Comparison of ENCODE assay signal across 8 cellular contexts in the genomic region with DNA sequence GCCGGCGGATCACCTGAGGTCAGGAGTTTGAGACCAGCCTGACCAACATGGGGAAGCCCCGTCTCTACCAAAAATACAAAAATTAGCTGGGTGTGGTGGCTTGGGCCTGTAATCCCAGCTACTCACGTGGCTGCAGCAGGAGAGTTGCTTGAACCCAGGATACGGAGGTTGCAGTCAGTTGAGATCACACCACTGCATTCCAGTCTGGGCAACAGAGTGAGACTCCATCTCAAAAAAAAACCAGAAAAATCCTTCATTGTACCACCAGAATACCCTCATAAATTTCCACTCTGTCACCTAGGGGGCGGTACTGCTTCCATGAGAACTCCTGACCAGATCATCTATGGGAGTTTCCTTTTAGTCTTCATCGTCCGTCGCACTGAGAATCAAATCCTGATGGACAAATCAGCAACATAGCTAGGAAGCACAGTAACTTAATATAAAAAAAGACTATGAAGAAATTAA.
A peak's percentile ranks its signal among the peaks of the same experiment; 100 is the strongest.
DNase-seq lines count a peak whose midpoint lies in the region; ATAC-seq, FAIRE-seq and TF ChIP-seq lines count a peak whose summit lies in the region.

No MANE protein-coding gene starts in this region.

- peak; percentile 5 for ATAC-seq in activated CD8-positive, alpha-beta T cell treated with anti-CD3 and anti-CD28 coated beads for 36 hours
- no peak; the same call in 2 of the 3 replicates for ATAC-seq in HepG2

- TF ChIP-seq POLR2A in HepG2 (IDR thresholded peaks at IDR 0.05; ENCODE audit: insufficient read depth in 1 of 2, low read depth in 2 of 2, low read length in 2 of 2) (no peak), sigmoid colon (IDR thresholded peaks at IDR 0.05) (no peak), lower leg skin (IDR thresholded peaks at IDR 0.05) (no peak)

- TF ChIP-seq CTCF in activated CD8-positive, alpha-beta T cell treated with anti-CD3 and anti-CD28 coated beads for 36 hours (IDR thresholded peaks at IDR 0.05): peak; percentile 39
- peak; percentile 24; the same call in 1 of the 2 replicates for TF ChIP-seq CTCF in HepG2 (CRISPR knock-in tag; IDR thresholded peaks at IDR 0.05)
- TF ChIP-seq CTCF in sigmoid colon (IDR thresholded peaks at IDR 0.05): no peak
- no peak for TF ChIP-seq CTCF in lower leg skin (IDR thresholded peaks at IDR 0.05)

- WGBS in HepG2 (ENCODE audit: low lambda C conversion rate): 92% methylated on average over 9 of the region's 9 CpGs
- WGBS in sigmoid colon, 2 donors: 76 to 80% methylated on average over 9 of the region's 9 CpGs
- WGBS in lower leg skin, 2 donors: 66 to 72% methylated on average over 9 of the region's 9 CpGs
- no CpG with 5 or more reads among the region's 9 CpGs for WGBS in neuronal stem cell (ENCODE audit: extremely low coverage in 2 of 2, insufficient read length in 2 of 2, insufficient replicate concordance in 1 of 2), 2 donors

- H3K4me3 ChIP-seq in GM08714 (ENCODE audit: low read length) (peak overlapping the region; percentile 99), HepG2 (replicated peaks in 1 of 3; ENCODE audit: insufficient read depth in 1 of 3, low read depth in 2 of 3, low read length in 3 of 3) (no peak overlapping the region), sigmoid colon (no peak overlapping the region), lower leg skin (ENCODE audit: low read depth, poor library complexity, severe bottlenecking) (no peak overlapping the region), neuronal stem cell (ENCODE audit: low read length in 2 of 2) (no peak overlapping the region)

- H2BK120ac ChIP-seq in neuronal stem cell (ENCODE audit: low read depth, low read length): no peak overlapping the region

- CTCF ChIA-PET in activated CD8-positive, alpha-beta T cell treated with anti-CD3 and anti-CD28 coated beads for 36 hours (lab: Charles Lee): interaction anchor here (1.0 to 2.7 kb wide), 10 partner anchors 11 to 109 kb away, joined by 3 to 17 read pairs (median 8); no protein-coding TSS in a partner anchor
- CTCF ChIA-PET in HepG2 (lab: Yijun Ruan, JAX; ENCODE audit: low intra/inter-chr PET ratio, low total read pairs): no interaction called here

- H3K9me3 ChIP-seq in KOPT-K1 (ENCODE audit: insufficient read depth, low read length, poor library complexity, severe bottlenecking) (no peaks in the 10 kb centered on the region), HepG2 (ENCODE audit: low read length) (no peaks in the 10 kb centered on the region), sigmoid colon (no peaks in the 10 kb centered on the region), neuronal stem cell (replicated peaks in 1 of 2; ENCODE audit: control insufficient read depth in 2 of 2, insufficient read depth in 1 of 2, low read depth in 1 of 2, low read length in 2 of 2) (peaks cover 0 to 11% of the 10 kb centered on the region in 2 donors)

- H4K91ac ChIP-seq in neuronal stem cell (ENCODE audit: low read depth, low read length, poor library complexity): no peak overlapping the region

- H3K27me3 Mint-ChIP-seq in activated CD8-positive, alpha-beta T cell treated with anti-CD3 and anti-CD28 coated beads for 36 hours: no peaks in the 10 kb centered on the region

- POLR2A ChIA-PET in activated CD8-positive, alpha-beta T cell treated with anti-CD3 and anti-CD28 coated beads for 36 hours (lab: Charles Lee): interaction anchor here (0.8 to 18.8 kb wide), 25 partner anchors 9 to 147 kb away, joined by 3 to 322 read pairs (median 9); no protein-coding TSS in a partner anchor
- POLR2A ChIA-PET in HepG2 (lab: Yijun Ruan, JAX): no interaction called here

- no peak for TF ChIP-seq EP300 in HepG2 (IDR thresholded peaks at IDR 0.05; ENCODE audit: low read depth in 2 of 2, low read length in 2 of 2)
- no peak for TF ChIP-seq EP300 in HepG2 (CRISPR knock-in tag; IDR thresholded peaks at IDR 0.05; ENCODE audit: borderline replicate concordance)
- no peak for TF ChIP-seq EP300 in sigmoid colon (IDR thresholded peaks at IDR 0.05)

- H3K79me2 ChIP-seq in HepG2 (ENCODE audit: insufficient read depth, low read length): peaks cover under 1% of the 10 kb centered on the region

- peak; percentile 68 for DNase-seq in activated CD8-positive, alpha-beta T cell treated with anti-CD3 and anti-CD28 coated beads for 36 hours
- peak; percentile 14 for DNase-seq in HepG2 (ENCODE audit: low spot score)
- no peak for DNase-seq in OCI-M2 (lab: John Stamatoyannopoulos, UW; ENCODE audit: unreplicated experiment)
- no peak for DNase-seq in sigmoid colon
- no peak for DNase-seq in lower leg skin (ENCODE audit: low spot score in 2 of 2)
- DNase-seq in neuronal stem cell (ENCODE audit: low spot score): no peak

- peaks cover 68% of the 10 kb centered on the region for H3K36me3 Mint-ChIP-seq in activated CD8-positive, alpha-beta T cell treated with anti-CD3 and anti-CD28 coated beads for 36 hours (ENCODE audit: low read depth)

- no peak overlapping the region for H2AK5ac ChIP-seq in neuronal stem cell (ENCODE audit: low read depth, low read length)

- no peak overlapping the region for H2BK5ac ChIP-seq in neuronal stem cell (ENCODE audit: low read length)

- no peaks in the 10 kb centered on the region for H3K79me1 ChIP-seq in neuronal stem cell (ENCODE audit: low read depth, low read length)

- no peak overlapping the region for H3K18ac ChIP-seq in neuronal stem cell (ENCODE audit: low read length)

- H2AFZ ChIP-seq in HepG2 (ENCODE audit: low read length): no peak overlapping the region
- H2AFZ ChIP-seq in neuronal stem cell (ENCODE audit: low read length): no peak overlapping the region

- H3K9me3 Mint-ChIP-seq in activated CD8-positive, alpha-beta T cell treated with anti-CD3 and anti-CD28 coated beads for 36 hours: no peaks in the 10 kb centered on the region

- no peak overlapping the region for H3K23ac ChIP-seq in neuronal stem cell (ENCODE audit: low read depth, low read length, poor library complexity)

- H3K4me2 ChIP-seq in HepG2 (ENCODE audit: low read depth, low read length) (no peak overlapping the region), neuronal stem cell (ENCODE audit: insufficient read depth, low read length, poor library complexity, severe bottlenecking) (no peak overlapping the region)

- no TSS peak for BruUV-seq in HepG2 (replicated peaks; lab: Mats Ljungman, UMichigan)

- H3K14ac ChIP-seq in neuronal stem cell (ENCODE audit: low read length): no peak overlapping the region

- in situ Hi-C loops in HepG2 (cut with HindIII; ENCODE audit: extremely low pct_ligation_motif_present, low pct_unique_long_range_greater_than_20kb): no loop called here

- intact Hi-C loops in activated CD8-positive, alpha-beta T cell treated with anti-CD3 and anti-CD28 coated beads for 36 hours (cut with micrococcal nuclease): loop anchor here (1.0 to 5.0 kb wide), 3 partner anchors 47 to 72 kb away; no protein-coding TSS in a partner anchor
- intact Hi-C loops in HepG2 (cut with micrococcal nuclease; ENCODE audit: unreplicated experiment) (no loop called here), sigmoid colon (cut with DNase I) (no loop called here), lower leg skin (cut with DNase I; ENCODE audit: low total_unique reads) (no loop called here)

- no peak for TF ChIP-seq RAD21 in HepG2 (CRISPR knock-in tag; IDR thresholded peaks at IDR 0.05)

- H3K4me1 ChIP-seq in HepG2 (ENCODE audit: insufficient read depth, low read length): peaks cover 24% of the 10 kb centered on the region
- H3K4me1 ChIP-seq in sigmoid colon: peaks cover 0 to 62% (median 36%) of the 10 kb centered on the region in 4 donors
- H3K4me1 ChIP-seq in neuronal stem cell (ENCODE audit: control insufficient read depth in 2 of 2, insufficient read depth in 1 of 2, low read depth in 1 of 2, low read length in 2 of 2): peaks cover 0 to 4% of the 10 kb centered on the region in 2 donors

- H2BK12ac ChIP-seq in neuronal stem cell (ENCODE audit: low read length): no peak overlapping the region

- H3K27me3 ChIP-seq in HepG2 (ENCODE audit: control insufficient read depth in 1 of 2, insufficient read depth in 2 of 2, low read length in 2 of 2) (no peaks in the 10 kb centered on the region), sigmoid colon (no peaks in the 10 kb centered on the region), neuronal stem cell (ENCODE audit: control insufficient read depth in 3 of 3, insufficient read depth in 3 of 3, low read depth in 1 of 3, low read length in 3 of 3) (no peaks in the 10 kb centered on the region)

- peak overlapping the region; percentile 74 for H3K27ac ChIP-seq in KOPT-K1 (ENCODE audit: low read depth, low read length, poor library complexity, severe bottlenecking)
- H3K27ac ChIP-seq in HepG2 (ENCODE audit: extremely low read length, insufficient read depth, low read length): no peak overlapping the region
- peak overlapping the region in 2 of 4 donors; percentile 6 to 17 for H3K27ac ChIP-seq in sigmoid colon
- H3K27ac ChIP-seq in neuronal stem cell (replicated peaks; ENCODE audit: low read length): no peak overlapping the region

- no peak for FAIRE-seq in HepG2 (lab: Jason Lieb, UNC)

- no peak overlapping the region for H2BK15ac ChIP-seq in neuronal stem cell (ENCODE audit: low read length)

- no peak overlapping the region for H4K8ac ChIP-seq in neuronal stem cell (ENCODE audit: low read depth, low read length)

- H3K4me3 Mint-ChIP-seq in activated CD8-positive, alpha-beta T cell treated with anti-CD3 and anti-CD28 coated beads for 36 hours: no peak overlapping the region

- H3K9ac ChIP-seq in HepG2 (ENCODE audit: insufficient read depth, low read depth, low read length): no peak overlapping the region
- no peak overlapping the region for H3K9ac ChIP-seq in neuronal stem cell (ENCODE audit: low read depth, low read length, poor library complexity)

- no peaks in the 10 kb centered on the region for H4K20me1 ChIP-seq in HepG2 (ENCODE audit: insufficient read depth, low read length)

- H3K4me1 Mint-ChIP-seq in activated CD8-positive, alpha-beta T cell treated with anti-CD3 and anti-CD28 coated beads for 36 hours (ENCODE audit: low read depth): peaks cover 44% of the 10 kb centered on the region

- peaks cover 16% of the 10 kb centered on the region for H3K36me3 ChIP-seq in KOPT-K1 (ENCODE audit: insufficient read depth, low read length)
- H3K36me3 ChIP-seq in HepG2 (replicated peaks in 1 of 2; ENCODE audit: control insufficient read depth in 1 of 2, insufficient read depth in 2 of 2, low read length in 2 of 2): peaks cover 0 to 22% of the 10 kb centered on the region in 2 experiments; a peak in 3 of 5 replicates
- peaks cover 0 to 36% (median 2%) of the 10 kb centered on the region in 4 donors for H3K36me3 ChIP-seq in sigmoid colon
- no peaks in the 10 kb centered on the region for H3K36me3 ChIP-seq in neuronal stem cell (replicated peaks in 1 of 2; ENCODE audit: control insufficient read depth in 2 of 2, insufficient read depth in 2 of 2, low read length in 2 of 2)

- H3K27ac Mint-ChIP-seq in activated CD8-positive, alpha-beta T cell treated with anti-CD3 and anti-CD28 coated beads for 36 hours: peak overlapping the region; percentile 99

- H3K4ac ChIP-seq in neuronal stem cell (ENCODE audit: low read length): no peak overlapping the region

TF ChIP-seq in HepG2, 621 proteins besides CTCF, POLR2A, EP300 and RAD21:
- TF ChIP-seq STAG1 (CRISPR knock-in tag; IDR thresholded peaks at IDR 0.05) (0 out of 2 replicates have a peak, but pooled peaks have one; percentile 6), GATA4 (IDR thresholded peaks at IDR 0.05; ENCODE audit: borderline replicate concordance, low read depth) (no peak)

Comparison
In these comparisons a context has a peak if more than half of its experiments do, and no peak if none do; other contexts are left out.
1. DNase-seq: peak in activated CD8-positive, alpha-beta T cell treated with anti-CD3 and anti-CD28 coated beads for 36 hours (single experiment) and HepG2 (single experiment); none in OCI-M2 (single experiment), sigmoid colon (single experiment), lower leg skin (0 of 2) and neuronal stem cell (single experiment).
2. CTCF ChIP-seq: peak in activated CD8-positive, alpha-beta T cell treated with anti-CD3 and anti-CD28 coated beads for 36 hours (single experiment) and HepG2 (single experiment); none in sigmoid colon (0 of 4) and lower leg skin (0 of 3).